ENCODE assay signal across 9 cellular contexts in the genomic region with DNA sequence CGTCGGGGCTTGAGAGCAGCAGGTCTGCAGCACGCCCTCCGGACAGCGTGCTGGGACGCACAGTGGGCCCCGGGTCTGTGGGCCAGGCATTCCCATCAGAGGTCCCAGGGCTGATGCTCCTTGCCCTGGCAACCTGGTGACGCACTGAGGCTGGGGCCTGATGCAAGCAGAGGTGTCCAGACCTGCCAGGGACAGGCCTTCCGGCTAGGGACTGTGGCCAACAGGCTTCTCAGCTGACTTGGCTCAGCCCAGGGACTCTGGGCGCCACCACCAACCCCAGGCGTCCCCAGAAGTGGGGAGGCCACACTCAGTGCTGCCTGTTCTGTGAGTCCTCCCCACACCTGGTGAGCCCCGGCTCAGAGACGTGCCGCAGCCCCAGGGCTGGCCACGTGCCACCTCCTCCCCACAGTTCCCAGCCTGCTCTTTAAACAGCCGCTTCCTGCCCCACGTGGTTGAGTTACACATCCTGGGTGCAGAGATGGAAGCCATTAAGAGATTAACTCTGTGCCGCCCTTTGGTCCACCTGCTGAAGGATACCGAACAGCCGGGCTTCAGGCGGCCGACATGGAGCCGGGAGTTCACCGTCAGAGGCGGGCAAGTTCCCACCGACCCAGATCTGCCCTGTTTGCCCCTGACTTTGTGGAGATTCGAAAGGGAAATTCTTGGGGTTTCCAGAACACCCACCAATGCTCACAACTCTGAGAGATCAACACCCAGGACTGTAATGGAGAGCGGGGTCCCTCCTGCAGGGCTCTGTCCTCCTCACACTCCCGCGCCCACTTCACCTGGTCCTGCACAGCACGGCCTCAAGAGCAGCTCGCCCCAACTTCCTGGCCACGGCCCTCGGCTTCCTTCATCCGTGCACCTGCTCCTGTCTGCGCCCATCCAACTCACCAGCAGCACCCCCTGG. TPM values are rescaled to one million over a fixed set of nuclear protein-coding genes. Genes with fewer than 3 reads are reported as not detected.
A peak's percentile ranks its signal among the peaks of the same experiment; 100 is the strongest.
DNase-seq lines count a peak whose midpoint lies in the region; ATAC-seq, FAIRE-seq and TF ChIP-seq lines count a peak whose summit lies in the region.
"Had no signal": no experiment of that assay in that cellular context is flagged by ENCODE, and none has a peak within 500 bp of the region (broad histone marks: within the 10 kb centered on the region; RNA-seq: fewer than 3 reads in every experiment).

No MANE protein-coding gene starts in this region.

- peaks cover 12% of the 10 kb centered on the region for H3K4me1 Mint-ChIP-seq in mesothelial cell of epicardium

- H3K27me3 ChIP-seq in A673 (replicated peaks; ENCODE audit: insufficient read depth, low read depth, low read length, poor library complexity) (no peaks in the 10 kb centered on the region), Peyer's patch (no peaks in the 10 kb centered on the region), GM12878 (replicated peaks in 1 of 2; ENCODE audit: control insufficient read depth in 2 of 2, insufficient read depth in 2 of 2, low read length in 1 of 2) (no peaks in the 10 kb centered on the region)

- H3K4me3 ChIP-seq in A673 (ENCODE audit: low read depth, low read length, poor library complexity, severe bottlenecking) (no peak overlapping the region), Peyer's patch (no peak overlapping the region), GM12878 (no peak overlapping the region)

- no peak overlapping the region for H3K27ac Mint-ChIP-seq in mesothelial cell of epicardium

- CTCF ChIA-PET in A673 (lab: Charles Lee) (no interaction called here), GM12878 (lab: Yijun Ruan, JAX) (no interaction called here)

- SMC1A ChIA-PET in GM12878 (lab: Charles Lee; ENCODE audit: uncharacterized antibody, unreplicated experiment) = interaction anchor here (1.0 kb wide), 1 partner anchor 18 kb away, joined by 4 read pairs; no protein-coding TSS in a partner anchor

- BruUV-seq in A673 (replicated peaks; lab: Mats Ljungman, UMichigan) (no TSS peak), GM12878 (replicated peaks; lab: Mats Ljungman, UMichigan) (no TSS peak)

- H3K36me3 ChIP-seq in A673 (ENCODE audit: insufficient read depth, low read length, poor library complexity, severe bottlenecking) (no peaks in the 10 kb centered on the region), Peyer's patch (peaks cover 0 to 11% (median 0%) of the 10 kb centered on the region in 3 donors), GM12878 (ENCODE audit: control insufficient read depth in 2 of 2, insufficient read depth in 2 of 2, low read length in 1 of 2) (no peaks in the 10 kb centered on the region)

- no peak overlapping the region for H3K4me2 ChIP-seq in GM12878 (ENCODE audit: control insufficient read depth, insufficient read depth)

- no peak for TF ChIP-seq POLR2A in Peyer's patch (IDR thresholded peaks at IDR 0.05)
- TF ChIP-seq POLR2A in GM12878 (IDR thresholded peaks at IDR 0.05; ENCODE audit: low read depth, low read length) = no peak

- no peak overlapping the region for H3K4me3 Mint-ChIP-seq in mesothelial cell of epicardium

- ATAC-seq in GM12878 (no peak; the same call in 2 of the 3 replicates), HG03139 (IDR thresholded peaks at IDR 0.05; ENCODE audit: unreplicated experiment) (no peak), HG03442 (IDR thresholded peaks at IDR 0.05; ENCODE audit: unreplicated experiment) (no peak), GM21528 (IDR thresholded peaks at IDR 0.05; ENCODE audit: low FRiP score, unreplicated experiment) (no peak)

- TF ChIP-seq RAD21 in GM12878 (IDR thresholded peaks at IDR 0.05; ENCODE audit: insufficient read depth, low read depth, low read length) = no peak

- H3K79me2 ChIP-seq in GM12878 (ENCODE audit: control insufficient read depth, insufficient read depth, low read length) = no peaks in the 10 kb centered on the region

- H3K9me3 ChIP-seq in A673 (ENCODE audit: low read depth, low read length, poor library complexity, severe bottlenecking) (no peaks in the 10 kb centered on the region), Peyer's patch (no peaks in the 10 kb centered on the region), GM12878 (replicated peaks; ENCODE audit: control insufficient read depth, insufficient read depth, low read length) (no peaks in the 10 kb centered on the region)

- H3K27me3 Mint-ChIP-seq in mesothelial cell of epicardium (ENCODE audit: low read depth) = no peaks in the 10 kb centered on the region

- peaks cover 8% of the 10 kb centered on the region for H3K36me3 Mint-ChIP-seq in mesothelial cell of epicardium

- peaks cover 6% of the 10 kb centered on the region for H3K4me1 ChIP-seq in A673 (ENCODE audit: insufficient read depth, low read length, poor library complexity, severe bottlenecking)
- H3K4me1 ChIP-seq in Peyer's patch = peaks cover 0 to 23% (median 4%) of the 10 kb centered on the region in 4 donors
- no peaks in the 10 kb centered on the region for H3K4me1 ChIP-seq in GM12878 (ENCODE audit: control insufficient read depth, insufficient read depth, low read length)

- TF ChIP-seq CTCF in A673 (conservative IDR thresholded peaks at IDR 0.05; ENCODE audit: low read depth, low read length) (no peak), Peyer's patch (IDR thresholded peaks at IDR 0.05) (no peak), GM12878 (IDR thresholded peaks at IDR 0.05 in 2 of 3, conservative IDR thresholded peaks at IDR 0.05 in 1 of 3; ENCODE audit: control insufficient read depth in 2 of 3, extremely low read depth in 1 of 3, insufficient read depth in 1 of 3, low read depth in 3 of 3, low read length in 3 of 3) (no peak), mesothelial cell of epicardium (IDR thresholded peaks at IDR 0.05; ENCODE audit: unreplicated experiment) (no peak)

- 35% methylated on average over 36 of the region's 36 CpGs for WGBS in GM12878 (ENCODE audit: insufficient coverage, insufficient replicate concordance, low lambda C conversion rate, missing lambda C conversion rate)

- RAD21 ChIA-PET in GM12878 (lab: Charles Lee; ENCODE audit: unreplicated experiment) = no interaction called here

- no peak overlapping the region for H3K27ac ChIP-seq in A673 (ENCODE audit: low read depth, low read length, poor library complexity, severe bottlenecking)
- no peak overlapping the region for H3K27ac ChIP-seq in Peyer's patch
- H3K27ac ChIP-seq in GM12878 (ENCODE audit: control insufficient read depth, insufficient read depth) = no peak overlapping the region

- no peaks in the 10 kb centered on the region for H3K9me3 Mint-ChIP-seq in mesothelial cell of epicardium

- intact Hi-C loops in A673 (cut with micrococcal nuclease; ENCODE audit: unreplicated experiment) = no loop called here
- intact Hi-C loops in GM12878 (cut with micrococcal nuclease; ENCODE audit: unreplicated experiment) = no loop called here

- in situ Hi-C loops in GM12878 (cut with MboI) = loop anchor here (5.0 kb wide), 1 partner anchor 525 kb away; no protein-coding TSS in a partner anchor

- POLR2A ChIA-PET in A673 (lab: Charles Lee; ENCODE audit: low non-redundant PET) (no interaction called here), GM12878 (lab: Charles Lee) (no interaction called here)

- H4K20me1 ChIP-seq in GM12878 (ENCODE audit: control insufficient read depth, insufficient read depth) = no peaks in the 10 kb centered on the region

- H2AFZ ChIP-seq in GM12878 (ENCODE audit: control insufficient read depth, low read depth, low read length) = no peak overlapping the region

- DNase-seq in A673 (ENCODE audit: low spot score) = peak; percentile 11
- DNase-seq in Peyer's patch = peak; percentile 57 to 87 (median 81)
- no peak for DNase-seq in GM12878 (ENCODE audit: low read depth, low spot score)
- DNase-seq in mesothelial cell of epicardium (ENCODE audit: low spot score in 2 of 2, unreplicated experiment in 2 of 2) = peak; percentile 17 to 29
- no peak for DNase-seq in kidney glomerular epithelial cell (lab: John Stamatoyannopoulos, UW)

- TF ChIP-seq EP300 in GM12878 (IDR thresholded peaks at IDR 0.05; ENCODE audit: borderline replicate concordance in 1 of 2, control insufficient read depth in 1 of 2, low read depth in 2 of 2, low read length in 2 of 2) = no peak

- H3K9ac ChIP-seq in GM12878 (ENCODE audit: control insufficient read depth, insufficient read depth, low read length) = no peak overlapping the region

- no peak for FAIRE-seq in GM12878 (lab: Jason Lieb, UNC)

RNA-seq across cellular contexts. Expression of a gene that starts 37.6 kb away (rescaled TPM):
- not detected in 2 replicates for total RNA-seq in A673 (2021)
- 10 to 100 TPM in 1 of 4 donors, 1 to 10 TPM in 2, not detected in 1; 2.3 to 14.0 (median 9.8) TPM for total RNA-seq in Peyer's patch
- 2.8 and 6.3 TPM in 2 replicates for total RNA-seq in GM12878 (2013; cell fraction: nucleolus; rRNA removed)
- total RNA-seq in GM12878 (2014; rRNA removed) = 7.5 and 8.3 TPM in 2 replicates
- total RNA-seq in GM12878 (2014; rRNA removed; fragmentation: Illumina TruSeq; extraction: Trizol) = 4.8 TPM in 2 replicates
- total RNA-seq in GM12878 (2021) = 4.8 and 6.3 TPM in 2 replicates
- 3.7 TPM for polyA plus RNA-seq in GM12878 (2011; ENCODE audit: low read depth)
- 5.0 and 5.4 TPM in 2 replicates for polyA plus RNA-seq in GM12878 (2011; rRNA removed)
- 3.0 and 4.5 TPM in 2 replicates for polyA plus RNA-seq in GM12878 (2011; cell fraction: cytosol; rRNA removed)
- 32.4 and 37.2 TPM in 2 replicates for polyA plus RNA-seq in GM12878 (2011; cell fraction: nucleus; rRNA removed)
- polyA plus RNA-seq in GM12878 (2012) = 3.7 and 8.2 TPM in 2 replicates
- 6.2 and 6.8 TPM in 2 replicates for polyA plus RNA-seq in GM12878 (2014; fragmentation: Illumina TruSeq; extraction: Trizol)
- polyA plus RNA-seq in GM12878 (2014; fragmentation: Nextera tagmentation; extraction: Ambion mirVana) = 1 to 10 TPM in 1 of 2 experiments, under 1 TPM in 1; 0.93 to 1.1 TPM
- polyA plus RNA-seq in GM12878 (2014; rRNA removed) = 9.3 and 10.6 TPM in 2 replicates
- 1 to 10 TPM; 2.5 to 3.0 TPM for polyA plus RNA-seq in GM12878 (2016; fragmentation: Nextera tagmentation; extraction: Ambion mirVana)
- 2.7 and 4.4 TPM in 2 replicates for polyA minus RNA-seq in GM12878 (2011; rRNA and poly(A)+ RNA removed)
- 1.0 and 2.9 TPM in 2 replicates for polyA minus RNA-seq in GM12878 (2011; cell fraction: cytosol; rRNA and poly(A)+ RNA removed)
- 4.7 and 7.9 TPM in 2 replicates for polyA minus RNA-seq in GM12878 (2011; cell fraction: nucleus; rRNA and poly(A)+ RNA removed)
- total RNA-seq in mesothelial cell of epicardium = not detected in 3 replicates
- total RNA-seq: epithelial cell of proximal tubule had no signal

RNA-seq across cellular contexts. Expression of a gene that starts 52.0 kb away (rescaled TPM):
- 9.7 and 10.4 TPM in 2 replicates for total RNA-seq in A673 (2021)
- 1 to 10 TPM; 3.3 to 5.5 (median 4.6) TPM for total RNA-seq in Peyer's patch
- total RNA-seq in GM12878 (2013; cell fraction: nucleolus; rRNA removed) = 0.17 and 0.47 TPM in 2 replicates
- not detected in 2 replicates for total RNA-seq in GM12878 (2014; rRNA removed)
- 0.04 TPM in 1 of 2 replicates, not detected in the other for total RNA-seq in GM12878 (2014; rRNA removed; fragmentation: Illumina TruSeq; extraction: Trizol)
- total RNA-seq in GM12878 (2021) = 0.08 and 0.10 TPM in 2 replicates
- 0.08 TPM for polyA plus RNA-seq in GM12878 (2011; ENCODE audit: low read depth)
- polyA plus RNA-seq in GM12878 (2011; rRNA removed) = 0.03 and 0.07 TPM in 2 replicates
- 0.06 and 0.15 TPM in 2 replicates for polyA plus RNA-seq in GM12878 (2011; cell fraction: cytosol; rRNA removed)
- polyA plus RNA-seq in GM12878 (2011; cell fraction: nucleus; rRNA removed) = 0.10 and 0.12 TPM in 2 replicates
- polyA plus RNA-seq in GM12878 (2012) = 0.39 and 0.58 TPM in 2 replicates
- polyA plus RNA-seq in GM12878 (2014; fragmentation: Illumina TruSeq; extraction: Trizol) = 0.03 and 0.04 TPM in 2 replicates
- polyA plus RNA-seq in GM12878 (2014; fragmentation: Nextera tagmentation; extraction: Ambion mirVana) = under 1 TPM in 1 of 2 experiments, not detected in 1; 0.02 TPM
- 0.03 and 0.04 TPM in 2 replicates for polyA plus RNA-seq in GM12878 (2014; rRNA removed)
- polyA plus RNA-seq in GM12878 (2016; fragmentation: Nextera tagmentation; extraction: Ambion mirVana) = under 1 TPM in 1 of 2 experiments, not detected in 1; 0.04 TPM
- polyA minus RNA-seq in GM12878 (2011; rRNA and poly(A)+ RNA removed) = 0.15 and 0.26 TPM in 2 replicates
- polyA minus RNA-seq in GM12878 (2011; cell fraction: cytosol; rRNA and poly(A)+ RNA removed) = 0.42 TPM in 1 of 2 replicates, not detected in the other
- polyA minus RNA-seq in GM12878 (2011; cell fraction: nucleus; rRNA and poly(A)+ RNA removed) = not detected in 2 replicates
- total RNA-seq in mesothelial cell of epicardium = 39.7 to 40.7 TPM (median 39.9 TPM) in 3 replicates

Comparison
In these comparisons a context has a peak if more than half of its experiments do, and no peak if none do; other contexts are left out.
1. DNase-seq: peak in A673 (single experiment), Peyer's patch (3 of 3) and mesothelial cell of epicardium (2 of 2); none in GM12878 (single experiment) and kidney glomerular epithelial cell (single experiment).